In genomic region chr2:235095569-235095968, GRCh38 we compare ENCODE assay signal across 21 cellular contexts.
DNase-seq lines count a peak whose midpoint lies in the region; ATAC-seq and TF ChIP-seq lines count a peak whose summit lies in the region.
"Had no signal": no experiment of that assay in that cellular context is flagged by ENCODE, and none has a peak within 500 bp of the region (broad histone marks: within the 10 kb centered on the region; RNA-seq: fewer than 3 reads in every experiment).

No MANE protein-coding gene starts in this region.

- H3K27me3 ChIP-seq in fibroblast of lung (ENCODE audit: control insufficient read depth, insufficient read depth, low read length) (no peaks in the 10 kb centered on the region), thyroid gland (no peaks in the 10 kb centered on the region)
- H3K27me3 ChIP-seq: hepatocyte, pancreas, right atrium auricular region, SJSA1 had no signal

- no peaks in the 10 kb centered on the region for H4K20me1 ChIP-seq in fibroblast of lung (ENCODE audit: control insufficient read depth, extremely low read depth, insufficient read depth, low read length)

- no peak for TF ChIP-seq POLR2A in thyroid gland (IDR thresholded peaks at IDR 0.05)

- intact Hi-C loops in thyroid gland (cut with DNase I): no loop called here

- H3K4me2 ChIP-seq in fibroblast of lung (ENCODE audit: extremely low read depth, insufficient read depth, low read length): no peak overlapping the region
- H3K4me2 ChIP-seq: hepatocyte had no signal

- no peak overlapping the region for H3K9ac ChIP-seq in fibroblast of lung (ENCODE audit: insufficient read depth, low read length)

- ATAC-seq in SK-N-SH treated with all-trans-retinoic acid at 6 μM for 48 hours: peak; percentile 17; the same call in 2 of the 3 replicates
- ATAC-seq: left ventricle myocardium superior, pancreas had no signal

- TF ChIP-seq CTCF in fibroblast of lung (conservative IDR thresholded peaks at IDR 0.05 in 1 of 2, IDR thresholded peaks at IDR 0.05 in 1 of 2; ENCODE audit: low read depth in 1 of 2, low read length in 2 of 2) (no peak), thyroid gland (IDR thresholded peaks at IDR 0.05) (no peak)

- H3K9me3 ChIP-seq in fibroblast of lung (ENCODE audit: control insufficient read depth, insufficient read depth, low read depth, low read length) (no peaks in the 10 kb centered on the region), thyroid gland (no peaks in the 10 kb centered on the region)
- H3K9me3 ChIP-seq: pancreas, right atrium auricular region, SJSA1, suprapubic skin had no signal

- WGBS in thyroid gland, 2 donors: 86 to 90% methylated on average over 2 of the region's 2 CpGs

- H3K27ac ChIP-seq in fibroblast of lung (ENCODE audit: insufficient read depth, low read length) (no peak overlapping the region), thyroid gland (no peak overlapping the region)
- H3K27ac ChIP-seq: hepatocyte, pancreas, right atrium auricular region, SJSA1, suprapubic skin had no signal

- no peaks in the 10 kb centered on the region for H3K79me2 ChIP-seq in fibroblast of lung (ENCODE audit: control insufficient read depth, insufficient read depth, low read length)
- H3K79me2 ChIP-seq: hepatocyte had no signal

- DNase-seq in NCI-H2171 treated with DMSO at 0.1 percent for 48 hours (lab: John Stamatoyannopoulos, UW) (peak; percentile 82), NCI-H2171 (lab: John Stamatoyannopoulos, UW) (no peak), fibroblast of lung (ENCODE audit: low read depth in 2 of 2) (peak; percentile 16 to 44), renal cortical epithelial cell (ENCODE audit: low read depth) (peak; percentile 44), Ammon's horn (ENCODE audit: low spot score) (no peak), thyroid gland (no peak)
- DNase-seq in activated naive CD4-positive, alpha-beta T cell treated with anti-CD3 and anti-CD28 coated beads, Interleukin-2, amount 50 U/mL, for 16 hours: no peak
- DNase-seq: activated gamma-delta T cell; left ventricle myocardium superior; MM.1S; NCI-H1436; NCI-H524 treated with DMSO at 0.1 percent for 48 hours; NK-92 treated with Interleukin-12 subunit alpha and Interleukin-12 subunit beta, amount 100 ng/mL, for 24 hours; pancreas; stimulated activated CD4-positive, alpha-beta T cell treated with anti-CD3 and anti-CD28 coated beads, Interleukin-4, amount 100 ng/mL, for 24 hours; stimulated activated naive B cell treated with anti-CD40 and anti-IgM and Interleukin-4, amounts not matched to agents 10 μg/mL and 1 μg/mL and 100 μg/mL, for 72 hours had no signal

- H3K4me3 ChIP-seq in fibroblast of lung (replicated peaks in 1 of 4; ENCODE audit: control extremely low read depth in 1 of 4, insufficient read depth in 1 of 4, low read depth in 3 of 4, low read length in 4 of 4): no peak overlapping the region
- no peak overlapping the region for H3K4me3 ChIP-seq in thyroid gland (replicated peaks in 1 of 3)
- H3K4me3 ChIP-seq: hepatocyte, pancreas, right atrium auricular region, SJSA1, suprapubic skin had no signal

- H2AFZ ChIP-seq in fibroblast of lung (ENCODE audit: low read length): no peak overlapping the region
- H2AFZ ChIP-seq: hepatocyte had no signal

- no peaks in the 10 kb centered on the region for H3K36me3 ChIP-seq in fibroblast of lung (ENCODE audit: control insufficient read depth, insufficient read depth, low read length)
- H3K36me3 ChIP-seq in thyroid gland: no peaks in the 10 kb centered on the region
- H3K36me3 ChIP-seq: pancreas, right atrium auricular region, SJSA1, suprapubic skin had no signal

- H3K4me1 ChIP-seq in fibroblast of lung (ENCODE audit: control insufficient read depth, extremely low read depth, insufficient read depth, low read length): peaks cover 4% of the 10 kb centered on the region
- no peaks in the 10 kb centered on the region for H3K4me1 ChIP-seq in thyroid gland
- H3K4me1 ChIP-seq: right atrium auricular region, suprapubic skin had no signal

TF ChIP-seq in SK-N-SH treated with all-trans-retinoic acid at 6 μM for 48 hours, 23 proteins besides CTCF, POLR2A, EP300 and RAD21:
- TF ChIP-seq OSR1 (CRISPR knock-in tag; IDR thresholded peaks at IDR 0.05) (no peak), ISL1 (CRISPR knock-in tag; IDR thresholded peaks at IDR 0.05) (0 out of 2 replicates have a peak, but pooled peaks have one; percentile 11)
TF ChIP-seq in SK-N-SH treated with all-trans-retinoic acid at 6 μM for 48 hours: peak in this region for 1.

Comparison
In these comparisons a context has a peak if more than half of its experiments do, and no peak if none do; other contexts are left out.
1. DNase-seq: peak in NCI-H2171 treated with DMSO at 0.1 percent for 48 hours (single experiment), fibroblast of lung (2 of 2) and renal cortical epithelial cell (single experiment); none in NCI-H2171 (single experiment), Ammon's horn (single experiment), thyroid gland (0 of 2) and activated naive CD4-positive, alpha-beta T cell treated with anti-CD3 and anti-CD28 coated beads, Interleukin-2, amount 50 U/mL, for 16 hours (single experiment).